In genomic region chr6:113823916-113824315, GRCh38 we compare ENCODE assay signal across 17 cellular contexts. TPM values are rescaled to one million over a fixed set of nuclear protein-coding genes. Genes with fewer than 3 reads are reported as not detected.
DNase-seq lines count a peak whose midpoint lies in the region; ATAC-seq and TF ChIP-seq lines count a peak whose summit lies in the region.
"Had no signal": no experiment of that assay in that cellular context is flagged by ENCODE, and none has a peak within 500 bp of the region (broad histone marks: within the 10 kb centered on the region; RNA-seq: fewer than 3 reads in every experiment).

No MANE protein-coding gene starts in this region.

- peaks cover 25% of the 10 kb centered on the region for H3K4me1 Mint-ChIP-seq in neural crest cell

- no peaks in the 10 kb centered on the region for H3K36me3 ChIP-seq in SK-N-MC (ENCODE audit: insufficient read depth, low read length)
- H3K36me3 ChIP-seq in stomach smooth muscle (ENCODE audit: control insufficient read depth in 2 of 2, insufficient read depth in 2 of 2, low read length in 2 of 2): no peaks in the 10 kb centered on the region
- H3K36me3 ChIP-seq in GM23248 (ENCODE audit: low read depth): no peaks in the 10 kb centered on the region
- H3K36me3 ChIP-seq: Peyer's patch had no signal

- no peaks in the 10 kb centered on the region for H4K20me1 ChIP-seq in GM23248 (ENCODE audit: insufficient read depth)

- H3K4me3 ChIP-seq in SK-N-MC (no peak overlapping the region), stomach smooth muscle (ENCODE audit: low read length in 2 of 2) (peak overlapping the region in 1 of 2 donors; percentile 35), GM23248 (no peak overlapping the region)
- H3K4me3 ChIP-seq: Peyer's patch had no signal

- TF ChIP-seq CTCF in neural crest cell (conservative IDR thresholded peaks at IDR 0.05): no peak

- no peaks in the 10 kb centered on the region for H3K79me2 ChIP-seq in GM23248 (ENCODE audit: insufficient read depth)

- DNase-seq in SK-N-MC (ENCODE audit: low read depth, low spot score) (no peak), globus pallidus (ENCODE audit: low spot score) (peak; percentile 42), neural crest cell (ENCODE audit: low read depth, low spot score) (no peak), SK-N-DZ (ENCODE audit: low spot score) (no peak), GM23248 (no peak)
- DNase-seq: DMS79 treated with DMSO at 0.1 percent for 48 hours; NCI-H1105; NCI-H1694 treated with DMSO at 0.1 percent for 48 hours; NCI-H2107; NCI-H510A; NCI-H748 treated with DMSO at 0.1 percent for 48 hours; NK-92 treated with Interleukin-12 subunit alpha and Interleukin-12 subunit beta, amount 100 ng/mL, for 24 hours; Peyer's patch; SK-N-SH had no signal

- H3K27me3 Mint-ChIP-seq in neural crest cell (ENCODE audit: low read depth): no peaks in the 10 kb centered on the region

- no peaks in the 10 kb centered on the region for H3K9me3 Mint-ChIP-seq in neural crest cell

- H3K4me3 Mint-ChIP-seq in neural crest cell: peak overlapping the region; percentile 47
- H3K4me3 Mint-ChIP-seq: CD14-positive monocyte had no signal

- no peaks in the 10 kb centered on the region for H3F3A ChIP-seq in GM23248 (ENCODE audit: insufficient read depth)

- H2AFZ ChIP-seq in GM23248: no peak overlapping the region

- H3K9ac ChIP-seq in SK-N-MC (ENCODE audit: insufficient read length) (no peak overlapping the region), stomach smooth muscle (ENCODE audit: low read length in 2 of 2) (no peak overlapping the region), GM23248 (no peak overlapping the region)
- H3K9ac ChIP-seq: SK-N-SH had no signal

- H3K27me3 ChIP-seq in stomach smooth muscle (ENCODE audit: control insufficient read depth in 1 of 2, insufficient read depth in 2 of 2, low read length in 2 of 2) (no peaks in the 10 kb centered on the region), GM23248 (replicated peaks; ENCODE audit: insufficient read depth) (no peaks in the 10 kb centered on the region)
- H3K27me3 ChIP-seq: Peyer's patch had no signal

- H3K27ac Mint-ChIP-seq in neural crest cell (ENCODE audit: unreplicated experiment): peak overlapping the region; percentile 63
- H3K27ac Mint-ChIP-seq: CD14-positive monocyte had no signal

- H3K4me2 ChIP-seq in GM23248 (ENCODE audit: unreplicated experiment): no peak overlapping the region
- H3K4me2 ChIP-seq: SK-N-SH had no signal

- no peak for ATAC-seq in GM21423 (IDR thresholded peaks at IDR 0.05; ENCODE audit: unreplicated experiment)

- 98% methylated on average over 3 of the region's 3 CpGs for WGBS in GM23248 (ENCODE audit: low coverage in 1 of 2, low lambda C conversion rate in 2 of 2, missing lambda C conversion rate in 2 of 2), 2 experiments

- no peaks in the 10 kb centered on the region for H3K36me3 Mint-ChIP-seq in neural crest cell (ENCODE audit: low read depth)
- H3K36me3 Mint-ChIP-seq: CD14-positive monocyte had no signal

- in situ Hi-C loops in GM23248 (cut with MboI): no loop called here

- H3K9me3 ChIP-seq in SK-N-MC (ENCODE audit: low read depth, low read length) (no peaks in the 10 kb centered on the region), stomach smooth muscle (ENCODE audit: control insufficient read depth in 2 of 2, low read length in 2 of 2) (no peaks in the 10 kb centered on the region), GM23248 (ENCODE audit: low read depth) (no peaks in the 10 kb centered on the region)
- H3K9me3 ChIP-seq: Peyer's patch, SK-N-SH had no signal

- H3K27ac ChIP-seq in SK-N-MC (0 out of 2 replicates have a peak overlapping the region, but pooled peaks have one; percentile 52), stomach smooth muscle (ENCODE audit: low read length) (peak overlapping the region; percentile 76), GM23248 (no peak overlapping the region)

- no peaks in the 10 kb centered on the region for H3K9me2 ChIP-seq in GM23248 (ENCODE audit: insufficient read depth)
- H3K9me2 ChIP-seq: SK-N-SH had no signal

- peaks cover 21% of the 10 kb centered on the region for H3K4me1 ChIP-seq in stomach smooth muscle (ENCODE audit: control insufficient read depth, insufficient read depth, low read length)
- H3K4me1 ChIP-seq in GM23248 (ENCODE audit: insufficient read depth): peaks cover 9% of the 10 kb centered on the region

RNA-seq across cellular contexts. Expression of gene MARCKS, which starts 33.2 kb away (rescaled TPM):
- total RNA-seq in neural crest cell: 376 and 380 TPM in 2 replicates
- polyA plus RNA-seq in SK-N-DZ (2014; cell fraction: cytosol; rRNA removed): 152 and 168 TPM in 2 replicates
- polyA plus RNA-seq in SK-N-DZ (2014; cell fraction: nucleus; rRNA removed): 82.5 and 86.7 TPM in 2 replicates
- total RNA-seq in GM23248 (2014; rRNA removed; shearing (Covaris generic)): 154 and 210 TPM in 2 replicates
- 105 and 109 TPM in 2 replicates for polyA plus RNA-seq in GM23248 (2016; fragmentation: Nextera tagmentation; extraction: Ambion mirVana)
